Comparison of ENCODE assay signal across 2 cellular contexts in the genomic region with DNA sequence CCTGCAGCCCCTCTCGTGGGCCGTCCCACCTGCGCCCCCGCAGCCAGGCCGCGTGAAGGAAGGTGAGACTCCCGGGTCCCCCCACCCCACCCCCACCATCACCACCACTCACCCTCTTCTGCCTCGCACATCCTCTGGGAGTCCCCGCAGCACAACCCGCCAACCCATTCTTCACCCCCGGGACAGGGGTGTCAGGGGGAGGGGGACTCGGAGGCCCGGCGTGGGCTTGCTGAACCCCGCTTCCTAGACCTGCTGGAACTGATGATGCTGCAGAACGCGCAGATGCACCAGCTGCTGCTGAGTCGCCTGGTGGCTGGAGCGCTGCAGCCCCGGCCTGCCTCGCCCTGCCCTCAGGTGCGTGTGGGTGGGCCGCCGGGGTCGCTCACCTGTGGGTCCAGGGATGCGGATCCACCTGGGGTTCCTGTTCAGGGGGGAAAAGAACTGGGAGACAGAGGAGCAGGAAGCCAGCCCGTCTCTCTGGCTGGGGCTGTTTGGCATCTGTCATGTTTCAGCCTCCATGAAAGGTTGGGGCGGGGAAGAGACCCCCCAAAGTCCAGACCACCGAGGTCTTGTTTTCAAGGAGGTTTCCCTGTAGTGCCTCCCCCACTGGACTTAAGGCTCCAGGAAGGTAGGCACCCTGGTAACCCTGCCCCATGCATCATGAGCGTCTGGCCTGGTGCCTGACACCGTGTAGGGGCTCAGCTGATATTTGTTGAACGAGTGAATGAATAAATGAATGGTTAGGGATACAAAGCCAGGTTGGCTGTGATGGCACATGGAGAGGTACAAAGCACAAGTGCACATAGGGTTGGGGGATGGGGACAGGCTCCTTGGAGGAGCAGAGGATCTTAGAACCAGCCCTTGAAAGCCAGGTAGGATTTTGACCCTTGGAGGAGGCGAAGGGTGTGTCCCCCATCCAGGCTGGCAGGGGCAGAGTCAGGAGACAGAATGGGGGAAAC.
TF ChIP-seq lines count a peak whose summit lies in the region.

No MANE protein-coding gene starts in this region.

TF ChIP-seq in SK-N-SH, 30 proteins besides CTCF, POLR2A, EP300 and RAD21:
- TF ChIP-seq YY1 (IDR thresholded peaks at IDR 0.05; ENCODE audit: low read depth) (no peak), TAF1 (IDR thresholded peaks at IDR 0.05; ENCODE audit: borderline replicate concordance, low read depth, low read length) (no peak), USF2 (IDR thresholded peaks at IDR 0.05; ENCODE audit: borderline replicate concordance, low read depth, low read length) (no peak), SMC3 (IDR thresholded peaks at IDR 0.05; ENCODE audit: low read depth, low read length) (no peak), SIN3A (IDR thresholded peaks at IDR 0.05; ENCODE audit: borderline replicate concordance, low read depth, low read length) (no peak), TEAD4 (IDR thresholded peaks at IDR 0.05; ENCODE audit: borderline replicate concordance, insufficient read depth) (no peak), EZH2phosphoT487 (IDR thresholded peaks at IDR 0.05; ENCODE audit: borderline replicate concordance, low read depth) (no peak), MXI1 (IDR thresholded peaks at IDR 0.05; ENCODE audit: low read depth, low read length) (no peak), MEF2A (IDR thresholded peaks at IDR 0.05; ENCODE audit: borderline replicate concordance, low read depth) (no peak)
- TF ChIP-seq, protein P1, sequence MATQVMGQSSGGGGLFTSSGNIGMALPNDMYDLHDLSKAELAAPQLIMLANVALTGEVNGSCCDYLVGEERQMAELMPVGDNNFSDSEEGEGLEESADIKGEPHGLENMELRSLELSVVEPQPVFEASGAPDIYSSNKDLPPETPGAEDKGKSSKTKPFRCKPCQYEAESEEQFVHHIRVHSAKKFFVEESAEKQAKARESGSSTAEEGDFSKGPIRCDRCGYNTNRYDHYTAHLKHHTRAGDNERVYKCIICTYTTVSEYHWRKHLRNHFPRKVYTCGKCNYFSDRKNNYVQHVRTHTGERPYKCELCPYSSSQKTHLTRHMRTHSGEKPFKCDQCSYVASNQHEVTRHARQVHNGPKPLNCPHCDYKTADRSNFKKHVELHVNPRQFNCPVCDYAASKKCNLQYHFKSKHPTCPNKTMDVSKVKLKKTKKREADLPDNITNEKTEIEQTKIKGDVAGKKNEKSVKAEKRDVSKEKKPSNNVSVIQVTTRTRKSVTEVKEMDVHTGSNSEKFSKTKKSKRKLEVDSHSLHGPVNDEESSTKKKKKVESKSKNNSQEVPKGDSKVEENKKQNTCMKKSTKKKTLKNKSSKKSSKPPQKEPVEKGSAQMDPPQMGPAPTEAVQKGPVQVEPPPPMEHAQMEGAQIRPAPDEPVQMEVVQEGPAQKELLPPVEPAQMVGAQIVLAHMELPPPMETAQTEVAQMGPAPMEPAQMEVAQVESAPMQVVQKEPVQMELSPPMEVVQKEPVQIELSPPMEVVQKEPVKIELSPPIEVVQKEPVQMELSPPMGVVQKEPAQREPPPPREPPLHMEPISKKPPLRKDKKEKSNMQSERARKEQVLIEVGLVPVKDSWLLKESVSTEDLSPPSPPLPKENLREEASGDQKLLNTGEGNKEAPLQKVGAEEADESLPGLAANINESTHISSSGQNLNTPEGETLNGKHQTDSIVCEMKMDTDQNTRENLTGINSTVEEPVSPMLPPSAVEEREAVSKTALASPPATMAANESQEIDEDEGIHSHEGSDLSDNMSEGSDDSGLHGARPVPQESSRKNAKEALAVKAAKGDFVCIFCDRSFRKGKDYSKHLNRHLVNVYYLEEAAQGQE (IDR thresholded peaks at IDR 0.05; ENCODE audit: low read depth, low read length) = no peak
- TF ChIP-seq, protein P2, sequence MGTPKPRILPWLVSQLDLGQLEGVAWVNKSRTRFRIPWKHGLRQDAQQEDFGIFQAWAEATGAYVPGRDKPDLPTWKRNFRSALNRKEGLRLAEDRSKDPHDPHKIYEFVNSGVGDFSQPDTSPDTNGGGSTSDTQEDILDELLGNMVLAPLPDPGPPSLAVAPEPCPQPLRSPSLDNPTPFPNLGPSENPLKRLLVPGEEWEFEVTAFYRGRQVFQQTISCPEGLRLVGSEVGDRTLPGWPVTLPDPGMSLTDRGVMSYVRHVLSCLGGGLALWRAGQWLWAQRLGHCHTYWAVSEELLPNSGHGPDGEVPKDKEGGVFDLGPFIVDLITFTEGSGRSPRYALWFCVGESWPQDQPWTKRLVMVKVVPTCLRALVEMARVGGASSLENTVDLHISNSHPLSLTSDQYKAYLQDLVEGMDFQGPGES (IDR thresholded peaks at IDR 0.05; ENCODE audit: low read depth, low read length) = no peak
- TF ChIP-seq, protein P3, sequence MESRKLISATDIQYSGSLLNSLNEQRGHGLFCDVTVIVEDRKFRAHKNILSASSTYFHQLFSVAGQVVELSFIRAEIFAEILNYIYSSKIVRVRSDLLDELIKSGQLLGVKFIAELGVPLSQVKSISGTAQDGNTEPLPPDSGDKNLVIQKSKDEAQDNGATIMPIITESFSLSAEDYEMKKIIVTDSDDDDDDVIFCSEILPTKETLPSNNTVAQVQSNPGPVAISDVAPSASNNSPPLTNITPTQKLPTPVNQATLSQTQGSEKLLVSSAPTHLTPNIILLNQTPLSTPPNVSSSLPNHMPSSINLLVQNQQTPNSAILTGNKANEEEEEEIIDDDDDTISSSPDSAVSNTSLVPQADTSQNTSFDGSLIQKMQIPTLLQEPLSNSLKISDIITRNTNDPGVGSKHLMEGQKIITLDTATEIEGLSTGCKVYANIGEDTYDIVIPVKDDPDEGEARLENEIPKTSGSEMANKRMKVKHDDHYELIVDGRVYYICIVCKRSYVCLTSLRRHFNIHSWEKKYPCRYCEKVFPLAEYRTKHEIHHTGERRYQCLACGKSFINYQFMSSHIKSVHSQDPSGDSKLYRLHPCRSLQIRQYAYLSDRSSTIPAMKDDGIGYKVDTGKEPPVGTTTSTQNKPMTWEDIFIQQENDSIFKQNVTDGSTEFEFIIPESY (IDR thresholded peaks at IDR 0.05; ENCODE audit: borderline replicate concordance, low read depth) = no peak

TF ChIP-seq in SK-N-SH treated with all-trans-retinoic acid at 6 μM for 48 hours, 23 proteins besides CTCF, POLR2A, EP300 and RAD21:
- TF ChIP-seq TCF4 (CRISPR knock-in tag; IDR thresholded peaks at IDR 0.05; ENCODE audit: borderline replicate concordance) (no peak), ZNF8 (CRISPR knock-in tag; IDR thresholded peaks at IDR 0.05) (no peak)
TF ChIP-seq in SK-N-SH treated with all-trans-retinoic acid at 6 μM for 48 hours: peak in this region for 0.
